ENCODE assay signal across 26 cellular contexts in genomic region chr9:15401266-15401665, GRCh38. TPM values are rescaled to one million over a fixed set of nuclear protein-coding genes. Genes with fewer than 3 reads are reported as not detected.
DNase-seq lines count a peak whose midpoint lies in the region; ATAC-seq and TF ChIP-seq lines count a peak whose summit lies in the region.
"Had no signal": no experiment of that assay in that cellular context is flagged by ENCODE, and none has a peak within 500 bp of the region (broad histone marks: within the 10 kb centered on the region; RNA-seq: fewer than 3 reads in every experiment).

No MANE protein-coding gene starts in this region.

- H3K27me3 ChIP-seq in SJCRH30, result no peaks in the 10 kb centered on the region
- H3K27me3 ChIP-seq: adrenal gland had no signal

- peak; percentile 95 for DNase-seq in Caki2 (ENCODE audit: low read depth)
- peak; percentile 50 for DNase-seq in astrocyte of the hippocampus (ENCODE audit: low read depth, low spot score)
- peak; percentile 42 for DNase-seq in fibroblast of villous mesenchyme (ENCODE audit: low read depth)
- peak; percentile 73 for DNase-seq in renal cortical epithelial cell (ENCODE audit: low read depth)
- no peak for DNase-seq in LoVo (ENCODE audit: low spot score)
- DNase-seq in SJCRH30, result no peak
- DNase-seq in activated CD4-positive, alpha-beta T cell treated with anti-CD3 and anti-CD28 coated beads, Interleukin-2, amount 50 U/mL, for 1 hour, result no peak
- DNase-seq: activated CD4-positive, alpha-beta T cell treated with anti-CD3 and anti-CD28 coated beads, Interleukin-2, amount 10 ng/mL, durations not matched to agents 24 days and 14 days; activated T-cell treated with anti-CD3 and anti-CD28 coated beads, Interleukin-2, amount 50 U/mL, for 4 hours; adrenal gland; CD8-positive, alpha-beta memory T cell; kidney glomerular epithelial cell; mesendoderm; NCI-H1105; NCI-H187 treated with DMSO at 0.1 percent for 48 hours; NCI-H2227 treated with DMSO at 0.1 percent for 48 hours; NCI-H526 treated with DMSO at 0.1 percent for 48 hours; SHP77 treated with DMSO at 0.1 percent for 48 hours; SW 1271; T1000; trophoblast cell; WERI-Rb-1 had no signal

- H3K27ac ChIP-seq in SJCRH30, result no peak overlapping the region
- H3K27ac ChIP-seq: A549, adrenal gland, prostate gland, WERI-Rb-1 had no signal

- no peak for TF ChIP-seq CTCF in fibroblast of villous mesenchyme (IDR thresholded peaks at IDR 0.05; ENCODE audit: insufficient read depth, low read depth, low read length)

- no peaks in the 10 kb centered on the region for H3K4me1 ChIP-seq in SJCRH30
- H3K4me1 ChIP-seq: A549, adrenal gland, prostate gland had no signal

- no peak for ATAC-seq in GM18907 (IDR thresholded peaks at IDR 0.05; ENCODE audit: unreplicated experiment)
- ATAC-seq: A549; activated T-cell treated with anti-CD3 and anti-CD28 coated beads, Interleukin-2, amount 50 U/mL, for 4 hours; Panc1 had no signal

- H3K36me3 ChIP-seq in SJCRH30, result no peaks in the 10 kb centered on the region
- H3K36me3 ChIP-seq: adrenal gland, prostate gland, WERI-Rb-1 had no signal

- no peaks in the 10 kb centered on the region for H3K9me3 ChIP-seq in SJCRH30 (replicated peaks)
- H3K9me3 ChIP-seq: A549, adrenal gland, prostate gland had no signal

- H3K4me3 ChIP-seq in fibroblast of villous mesenchyme (ENCODE audit: low read depth, low read length) (no peak overlapping the region), SJCRH30 (no peak overlapping the region)
- H3K4me3 ChIP-seq: A549, adrenal gland, prostate gland had no signal

- in situ Hi-C loops in Caki2 (cut with HindIII; ENCODE audit: low pct_unique_long_range_greater_than_20kb, low sequenced_read_pairs), result no loop called here

RNA-seq across cellular contexts. Expression of gene SNAPC3, which starts 21.4 kb away (rescaled TPM):
- 10.4 and 26.7 TPM in 2 replicates for total RNA-seq in Caki2 (2014; rRNA removed; shearing (Covaris generic); ENCODE audit: low replicate concordance)
- total RNA-seq in fibroblast of villous mesenchyme, result 40.9 and 59.6 TPM in 2 replicates
- total RNA-seq in renal cortical epithelial cell, result 51.4 and 53.9 TPM in 2 replicates
- 32.8 and 37.5 TPM in 2 replicates for total RNA-seq in SJCRH30 (2014; rRNA removed; shearing (Covaris generic))

Comparison
In these comparisons a context has a peak if more than half of its experiments do, and no peak if none do; other contexts are left out.
1. DNase-seq: peak in Caki2 (single experiment), astrocyte of the hippocampus (single experiment), fibroblast of villous mesenchyme (single experiment) and renal cortical epithelial cell (single experiment); none in LoVo (single experiment), SJCRH30 (0 of 2) and activated CD4-positive, alpha-beta T cell treated with anti-CD3 and anti-CD28 coated beads, Interleukin-2, amount 50 U/mL, for 1 hour (single experiment).